Comparison of ENCODE assay signal across 26 cellular contexts in the genomic region with DNA sequence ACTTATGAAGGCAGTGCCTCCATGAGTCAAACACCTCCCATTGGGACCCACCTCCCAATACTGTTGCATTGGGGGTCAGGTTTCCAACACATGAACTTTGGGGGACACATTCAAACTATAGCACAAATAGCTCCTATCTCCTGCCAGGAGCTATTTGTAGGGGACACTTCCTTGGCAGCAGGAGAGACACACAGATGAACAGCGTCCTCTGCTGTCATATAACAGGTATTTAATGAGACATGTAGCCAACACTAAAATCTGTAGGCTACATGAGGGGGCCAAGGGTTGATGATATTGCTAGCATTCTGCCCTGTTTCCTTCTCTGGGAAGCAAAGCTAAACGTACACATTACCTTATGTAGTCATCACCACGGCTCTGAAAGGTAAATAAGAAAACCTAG. TPM values are rescaled to one million over a fixed set of nuclear protein-coding genes. Genes with fewer than 3 reads are reported as not detected.
"Had no signal": no experiment of that assay in that cellular context is flagged by ENCODE, and none has a peak within 500 bp of the region (broad histone marks: within the 10 kb centered on the region; RNA-seq: fewer than 3 reads in every experiment).

No MANE protein-coding gene starts in this region.

- H3K4me3 ChIP-seq: adrenal gland, Peyer's patch, SJCRH30 had no signal

- H3K27me3 ChIP-seq: Peyer's patch, SJCRH30 had no signal

- H3K27ac Mint-ChIP-seq: activated CD8-positive, alpha-beta T cell treated with anti-CD3 and anti-CD28 coated beads for 36 hours; activated naive CD8-positive, alpha-beta T cell treated with anti-CD3 and anti-CD28 coated beads, Interleukin-2, amount 10 ng/mL, durations not matched to agents 7 days and 5 days; activated T-cell treated with anti-CD3 and anti-CD28 coated beads, Interleukin-2, amount 50 U/mL, for 72 hours had no signal

- H3K36me3 Mint-ChIP-seq: activated naive CD8-positive, alpha-beta T cell treated with anti-CD3 and anti-CD28 coated beads, Interleukin-2, amount 10 ng/mL, durations not matched to agents 7 days and 5 days had no signal

- H3K4me3 Mint-ChIP-seq: activated CD8-positive, alpha-beta T cell treated with anti-CD3 and anti-CD28 coated beads for 36 hours; activated naive CD8-positive, alpha-beta T cell treated with anti-CD3 and anti-CD28 coated beads, Interleukin-2, amount 10 ng/mL, durations not matched to agents 7 days and 5 days; activated T-cell treated with anti-CD3 and anti-CD28 coated beads, Interleukin-2, amount 50 U/mL, for 72 hours had no signal

- H3K4me1 Mint-ChIP-seq: activated naive CD8-positive, alpha-beta T cell treated with anti-CD3 and anti-CD28 coated beads, Interleukin-2, amount 10 ng/mL, durations not matched to agents 7 days and 5 days had no signal

- DNase-seq: activated CD4-positive, alpha-beta T cell treated with anti-CD3 and anti-CD28 coated beads for 4 hours; activated CD8-positive, alpha-beta memory T cell treated with anti-CD3 and anti-CD28 coated beads, Interleukin-2, amount 50 U/mL, for 4 hours; activated CD8-positive, alpha-beta T cell treated with anti-CD3 and anti-CD28 coated beads for 36 hours; activated naive CD4-positive, alpha-beta T cell treated with anti-CD3 and anti-CD28 coated beads, Interleukin-2, amount 50 U/mL, for 16 hours; activated naive CD8-positive, alpha-beta T cell treated with anti-CD3 and anti-CD28 coated beads, Interleukin-2, amount 10 ng/mL, durations not matched to agents 7 days and 5 days; activated T-cell treated with anti-CD3 and anti-CD28 coated beads, Interleukin-2, amount 50 U/mL, for 72 hours; adrenal gland; anterior cingulate cortex; caudate nucleus; MM.1S; NCI-H146; NCI-H187 treated with DMSO at 0.1 percent for 48 hours; NCI-H2081 treated with DMSO at 0.1 percent for 48 hours; NCI-H2171 treated with DMSO at 0.1 percent for 48 hours; NCI-H226; NK-92 treated with Interleukin-12 subunit alpha and Interleukin-12 subunit beta, amount 100 ng/mL, for 24 hours; OCI-M1; Right ventricle myocardium superior; SJCRH30; SK-N-SH; T-helper 1 cell; WERI-Rb-1 had no signal

- H3K36me3 ChIP-seq: adrenal gland, Peyer's patch, SJCRH30, WERI-Rb-1 had no signal

- H3K9me3 Mint-ChIP-seq: activated CD8-positive, alpha-beta T cell treated with anti-CD3 and anti-CD28 coated beads for 36 hours had no signal

- ATAC-seq: activated CD4-positive, CD25-positive, alpha-beta regulatory T cell treated with anti-CD3 and anti-CD28 coated beads, Interleukin-2, amount 50 U/mL, for 24 hours; activated CD8-positive, alpha-beta T cell treated with anti-CD3 and anti-CD28 coated beads for 36 hours; activated T-cell treated with anti-CD3 and anti-CD28 coated beads, Interleukin-2, amount 50 U/mL, for 72 hours had no signal

RNA-seq across cellular contexts. Expression of a gene that starts 2.6 kb away (rescaled TPM):
- total RNA-seq: activated CD8-positive, alpha-beta T cell treated with anti-CD3 and anti-CD28 coated beads for 36 hours; activated naive CD8-positive, alpha-beta T cell treated with anti-CD3 and anti-CD28 coated beads, Interleukin-2, amount 10 ng/mL, durations not matched to agents 7 days and 5 days; activated T-cell treated with anti-CD3 and anti-CD28 coated beads, Interleukin-2, amount 50 U/mL, for 72 hours; adrenal gland; NCI-H460; Peyer's patch; Right ventricle myocardium superior; SJCRH30; T-helper 2 cell treated with Interferon-gamma antibody and Interleukin-4, amounts not matched to agents 100 ng/mL and 5 ng/mL, for 36 hours had no signal
